9 cellular contexts compared by ENCODE assay signal in the genomic region with DNA sequence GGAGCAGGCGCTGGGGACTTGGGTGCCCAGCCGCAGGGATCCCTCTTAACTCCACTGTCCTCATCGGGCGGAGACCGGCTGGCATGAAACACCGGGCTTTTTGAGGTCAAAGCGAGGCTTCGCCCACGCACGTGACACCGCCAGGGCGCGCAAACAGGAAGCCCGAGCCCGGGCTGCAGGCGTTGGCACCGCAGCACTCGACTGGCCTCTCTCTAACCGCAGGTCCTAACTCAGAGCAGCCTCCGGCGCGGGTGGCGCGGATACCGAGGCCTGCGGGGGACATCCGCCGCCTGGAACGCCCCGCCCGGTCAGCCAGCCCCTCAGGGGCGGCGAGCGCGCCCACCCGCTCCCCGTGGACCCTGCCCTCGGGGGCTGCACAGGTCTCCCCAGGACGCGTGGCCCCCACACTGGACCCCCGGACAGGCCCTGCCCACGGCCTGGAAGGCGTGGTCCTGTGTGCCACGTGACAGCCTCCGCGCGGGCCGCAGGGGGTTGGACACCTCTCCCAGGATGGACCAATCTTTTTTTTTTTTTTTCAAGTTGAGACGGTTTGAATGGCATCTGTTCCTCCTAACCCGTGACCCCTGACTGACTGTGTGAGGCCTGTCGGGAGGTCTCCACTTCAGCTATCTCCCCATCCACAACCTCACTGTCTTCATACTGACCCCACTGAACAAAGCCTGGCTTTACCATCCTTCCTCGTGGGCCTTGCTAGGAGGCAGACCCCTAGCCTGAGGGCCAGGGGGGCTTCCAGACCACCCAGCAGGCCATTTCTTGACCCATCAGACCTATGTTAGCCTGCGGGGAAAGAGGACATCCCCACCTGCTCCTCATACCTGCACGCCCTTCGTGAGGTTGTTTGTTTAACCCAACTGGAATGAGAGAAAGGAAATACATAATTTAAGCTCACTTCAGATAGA. TPM values are rescaled to one million over a fixed set of nuclear protein-coding genes. Genes with fewer than 3 reads are reported as not detected.
DNase-seq lines count a peak whose midpoint lies in the region; ATAC-seq and FAIRE-seq lines count a peak whose summit lies in the region.
"Had no signal": no experiment of that assay in that cellular context is flagged by ENCODE, and none has a peak within 500 bp of the region (broad histone marks: within the 10 kb centered on the region; RNA-seq: fewer than 3 reads in every experiment).

No MANE protein-coding gene starts in this region.

- intact Hi-C loops in Right ventricle myocardium superior (cut with DNase I) = no loop called here

- peak; percentile 28 for ATAC-seq in Right ventricle myocardium superior (ENCODE audit: poor library complexity)

- peak overlapping the region; percentile 38 for H3K4me3 Mint-ChIP-seq in activated T-cell treated with anti-CD3 and anti-CD28 coated beads, Interleukin-2, amount 50 U/mL, for 24 hours

- no peaks in the 10 kb centered on the region for H3K27me3 ChIP-seq in small intestine (ENCODE audit: control insufficient read depth in 2 of 2, insufficient read depth in 2 of 2, low read length in 2 of 2)
- H3K27me3 ChIP-seq: cardiac muscle cell had no signal

- H3K36me3 Mint-ChIP-seq in activated T-cell treated with anti-CD3 and anti-CD28 coated beads, Interleukin-2, amount 50 U/mL, for 24 hours (ENCODE audit: low read depth) = no peaks in the 10 kb centered on the region

- H3K9me3 ChIP-seq in small intestine (ENCODE audit: control insufficient read depth, low read depth) = no peaks in the 10 kb centered on the region

- no peaks in the 10 kb centered on the region for H3K36me3 ChIP-seq in small intestine (ENCODE audit: control insufficient read depth in 2 of 2, insufficient read depth in 2 of 2, low read length in 2 of 2)
- H3K36me3 ChIP-seq: cardiac muscle cell had no signal

- peaks cover 3 to 13% of the 10 kb centered on the region in 2 donors for H3K4me1 ChIP-seq in small intestine (ENCODE audit: control insufficient read depth in 2 of 2, insufficient read depth in 1 of 2, low read depth in 1 of 2, low read length in 1 of 2)

- FAIRE-seq in small intestine (lab: Jason Lieb, UNC) = no peak

- no peaks in the 10 kb centered on the region for H3K27me3 Mint-ChIP-seq in activated T-cell treated with anti-CD3 and anti-CD28 coated beads, Interleukin-2, amount 50 U/mL, for 24 hours

- WGBS in small intestine, 3 donors = 40 to 48% (median 48%) methylated on average over 43 to 55 of the region's 55 CpGs

- H3K4me3 ChIP-seq in small intestine (ENCODE audit: low read depth in 1 of 2, low read length in 2 of 2) = peak overlapping the region in 1 of 2 donors; percentile 14
- H3K4me3 ChIP-seq: cardiac muscle cell had no signal

- DNase-seq in KG1 (lab: John Stamatoyannopoulos, UW) (peak; percentile 1), Right ventricle myocardium superior (peak; percentile 84), small intestine (peak; percentile 61), RKO (ENCODE audit: low spot score) (no peak), NCI-H345 treated with DMSO at 0.1 percent for 48 hours (lab: John Stamatoyannopoulos, UW; ENCODE audit: unreplicated experiment) (no peak), NCI-H187 treated with DMSO at 0.1 percent for 48 hours (lab: John Stamatoyannopoulos, UW) (no peak), NCI-H2171 (lab: John Stamatoyannopoulos, UW) (no peak)
- peak; percentile 73 for DNase-seq in activated T-cell treated with anti-CD3 and anti-CD28 coated beads, Interleukin-2, amount 50 U/mL, for 24 hours

- H3K9me3 Mint-ChIP-seq in activated T-cell treated with anti-CD3 and anti-CD28 coated beads, Interleukin-2, amount 50 U/mL, for 24 hours = no peaks in the 10 kb centered on the region

- H3K4me1 Mint-ChIP-seq in activated T-cell treated with anti-CD3 and anti-CD28 coated beads, Interleukin-2, amount 50 U/mL, for 24 hours (ENCODE audit: low read depth) = peaks cover 21% of the 10 kb centered on the region

- H3K27ac ChIP-seq in small intestine (ENCODE audit: low read depth in 1 of 2, low read length in 1 of 2) = no peak overlapping the region
- H3K27ac ChIP-seq: cardiac muscle cell had no signal

- H3K27ac Mint-ChIP-seq in activated T-cell treated with anti-CD3 and anti-CD28 coated beads, Interleukin-2, amount 50 U/mL, for 24 hours = peak overlapping the region; percentile 65

RNA-seq across cellular contexts. Expression of a gene that starts 8.4 kb away (rescaled TPM):
- total RNA-seq in Right ventricle myocardium superior = not detected
- 1 to 10 TPM in 1 of 3 donors, under 1 TPM in 2; 0.34 to 1.1 (median 0.45) TPM for polyA plus RNA-seq in small intestine

RNA-seq across cellular contexts. Expression of a gene that starts 23.3 kb away (rescaled TPM):
- total RNA-seq in Right ventricle myocardium superior = 0.27 TPM
- 1 to 10 TPM; 2.4 to 5.8 (median 3.8) TPM for polyA plus RNA-seq in small intestine
- total RNA-seq: cardiac muscle cell had no signal
- polyA plus RNA-seq: cardiac muscle cell had no signal

Comparison
In these comparisons a context has a peak if more than half of its experiments do, and no peak if none do; other contexts are left out.
1. DNase-seq: peak in KG1 (single experiment), activated T-cell treated with anti-CD3 and anti-CD28 coated beads, Interleukin-2, amount 50 U/mL, for 24 hours (single experiment), Right ventricle myocardium superior (single experiment) and small intestine (single experiment); none in RKO (single experiment), NCI-H345 treated with DMSO at 0.1 percent for 48 hours (single experiment), NCI-H187 treated with DMSO at 0.1 percent for 48 hours (single experiment) and NCI-H2171 (single experiment).